In genomic region chr5:135537745-135538144, GRCh38 we compare ENCODE assay signal across 18 cellular contexts. TPM values are rescaled to one million over a fixed set of nuclear protein-coding genes. Genes with fewer than 3 reads are reported as not detected.
DNase-seq lines count a peak whose midpoint lies in the region; ATAC-seq and TF ChIP-seq lines count a peak whose summit lies in the region.
"Had no signal": no experiment of that assay in that cellular context is flagged by ENCODE, and none has a peak within 500 bp of the region (broad histone marks: within the 10 kb centered on the region; RNA-seq: fewer than 3 reads in every experiment).

No MANE protein-coding gene starts in this region.

- H3K4me1 Mint-ChIP-seq in glutamatergic neuron (ENCODE audit: low read depth, unreplicated experiment) = peaks cover 16% of the 10 kb centered on the region
- peaks cover 8 to 21% of the 10 kb centered on the region in 2 donors for H3K4me1 Mint-ChIP-seq in stimulated activated naive B cell treated with anti-CD40 and anti-IgM and Interleukin-4, amounts not matched to agents 10 μg/mL and 1 μg/mL and 100 μg/mL, for 72 hours

- H3K36me3 Mint-ChIP-seq in glutamatergic neuron (ENCODE audit: unreplicated experiment) = peaks cover 7% of the 10 kb centered on the region
- no peaks in the 10 kb centered on the region for H3K36me3 Mint-ChIP-seq in stimulated activated naive B cell treated with anti-CD40 and anti-IgM and Interleukin-4, amounts not matched to agents 10 μg/mL and 1 μg/mL and 100 μg/mL, for 72 hours
- H3K36me3 Mint-ChIP-seq: CD8-positive, alpha-beta T cell had no signal

- DNase-seq in GM10248 (ENCODE audit: extremely low spot score) = peak; percentile 7
- DNase-seq in WERI-Rb-1 = no peak
- no peak for DNase-seq in glutamatergic neuron
- DNase-seq in stimulated activated naive B cell treated with anti-CD40 and anti-IgM and Interleukin-4, amounts not matched to agents 10 μg/mL and 1 μg/mL and 100 μg/mL, for 72 hours = no peak
- DNase-seq in GM20000 (ENCODE audit: low spot score) = no peak
- DNase-seq in GM13977 (ENCODE audit: low spot score) = no peak
- DNase-seq: 8988T, Calu3, DMS 273 treated with DMSO at 0.1 percent for 48 hours, GOT3, H9, KG1 had no signal

- H3K27me3 Mint-ChIP-seq in glutamatergic neuron (ENCODE audit: unreplicated experiment) = peaks cover 22% of the 10 kb centered on the region
- peaks cover 85 to 96% of the 10 kb centered on the region in 2 donors for H3K27me3 Mint-ChIP-seq in stimulated activated naive B cell treated with anti-CD40 and anti-IgM and Interleukin-4, amounts not matched to agents 10 μg/mL and 1 μg/mL and 100 μg/mL, for 72 hours

- no peak overlapping the region for H3K4me3 ChIP-seq in WERI-Rb-1 (ENCODE audit: low read depth, low read length)
- H3K4me3 ChIP-seq: BLaER1 treated with 17β-estradiol and CSF1 and Interleukin-3, amounts not matched to agents 10 nM and 100 nM had no signal

- H3K4me3 Mint-ChIP-seq in glutamatergic neuron (ENCODE audit: unreplicated experiment) = peak overlapping the region; percentile 20
- H3K4me3 Mint-ChIP-seq in stimulated activated naive B cell treated with anti-CD40 and anti-IgM and Interleukin-4, amounts not matched to agents 10 μg/mL and 1 μg/mL and 100 μg/mL, for 72 hours = no peak overlapping the region
- H3K4me3 Mint-ChIP-seq: B cell; CD8-positive, alpha-beta T cell had no signal

- in situ Hi-C loops in GM13977 (cut with MboI; ENCODE audit: low pct_unique_long_range_greater_than_20kb, low sequenced_read_pairs, unreplicated experiment) = no loop called here

- H3K27ac Mint-ChIP-seq in glutamatergic neuron (ENCODE audit: unreplicated experiment) = no peak overlapping the region
- peak overlapping the region; percentile 65 for H3K27ac Mint-ChIP-seq in stimulated activated naive B cell treated with anti-CD40 and anti-IgM and Interleukin-4, amounts not matched to agents 10 μg/mL and 1 μg/mL and 100 μg/mL, for 72 hours
- H3K27ac Mint-ChIP-seq: B cell; CD8-positive, alpha-beta T cell; H9 had no signal

- CTCF ChIA-PET in GM10248 (lab: Yijun Ruan, JAX) = interaction anchor here (1.4 to 2.4 kb wide), 4 partner anchors 15 to 80 kb away, joined by 6 to 8 read pairs (median 6); no protein-coding TSS in a partner anchor

- H3K27me3 ChIP-seq in WERI-Rb-1 (ENCODE audit: insufficient read depth, low read depth, severe bottlenecking) = no peaks in the 10 kb centered on the region

- POLR2A ChIA-PET in GM10248 (lab: Yijun Ruan, JAX) = no interaction called here

- H3K27ac ChIP-seq in WERI-Rb-1 = peak overlapping the region; percentile 55
- H3K27ac ChIP-seq: BLaER1 treated with 17β-estradiol and CSF1 and Interleukin-3, amounts not matched to agents 10 nM and 100 nM had no signal

- H3K9me3 Mint-ChIP-seq in glutamatergic neuron (ENCODE audit: unreplicated experiment) = peaks cover 20% of the 10 kb centered on the region
- no peaks in the 10 kb centered on the region for H3K9me3 Mint-ChIP-seq in stimulated activated naive B cell treated with anti-CD40 and anti-IgM and Interleukin-4, amounts not matched to agents 10 μg/mL and 1 μg/mL and 100 μg/mL, for 72 hours
- H3K9me3 Mint-ChIP-seq: CD8-positive, alpha-beta T cell had no signal

- ATAC-seq in stimulated activated naive B cell treated with anti-CD40 and anti-IgM and Interleukin-4, amounts not matched to agents 10 μg/mL and 1 μg/mL and 100 μg/mL, for 72 hours (replicated peaks) = no peak
- ATAC-seq in GM18909 (IDR thresholded peaks at IDR 0.05; ENCODE audit: poor library complexity, unreplicated experiment) = no peak
- ATAC-seq: CD8-positive, alpha-beta T cell; HepG2 had no signal

- peaks cover 4% of the 10 kb centered on the region for H3K9me3 ChIP-seq in WERI-Rb-1 (ENCODE audit: severe bottlenecking)

- TF ChIP-seq CTCF in GM10248 (IDR thresholded peaks at IDR 0.05; ENCODE audit: control extremely low read depth, extremely low read depth, low read depth, missing control alignments) (no peak), WERI-Rb-1 (IDR thresholded peaks at IDR 0.05; ENCODE audit: low read depth, low read length) (no peak), glutamatergic neuron (IDR thresholded peaks at IDR 0.05; ENCODE audit: partially characterized antibody, unreplicated experiment) (no peak), GM20000 (IDR thresholded peaks at IDR 0.05; ENCODE audit: extremely low read depth, missing control alignments) (no peak), GM13977 (IDR thresholded peaks at IDR 0.05; ENCODE audit: extremely low read depth, insufficient read depth, missing control alignments) (no peak)

- no peaks in the 10 kb centered on the region for H3K36me3 ChIP-seq in WERI-Rb-1
- H3K36me3 ChIP-seq: BLaER1 treated with 17β-estradiol and CSF1 and Interleukin-3, amounts not matched to agents 10 nM and 100 nM had no signal

RNA-seq across cellular contexts. Expression of gene NEUROG1, which starts 2.0 kb away (rescaled TPM):
- 222 TPM for total RNA-seq in glutamatergic neuron (ENCODE audit: unreplicated experiment)
- total RNA-seq: A673; B cell; Calu3; CD8-positive, alpha-beta T cell; H9; HepG2 had no signal

RNA-seq across cellular contexts. Expression of gene CXCL14, which starts 41.0 kb away (rescaled TPM):
- 0.32 TPM for total RNA-seq in glutamatergic neuron (ENCODE audit: unreplicated experiment)
- total RNA-seq: A673; B cell; Calu3; CD8-positive, alpha-beta T cell; HepG2 had no signal
